ENCODE assay signal across 8 cellular contexts in the genomic region with DNA sequence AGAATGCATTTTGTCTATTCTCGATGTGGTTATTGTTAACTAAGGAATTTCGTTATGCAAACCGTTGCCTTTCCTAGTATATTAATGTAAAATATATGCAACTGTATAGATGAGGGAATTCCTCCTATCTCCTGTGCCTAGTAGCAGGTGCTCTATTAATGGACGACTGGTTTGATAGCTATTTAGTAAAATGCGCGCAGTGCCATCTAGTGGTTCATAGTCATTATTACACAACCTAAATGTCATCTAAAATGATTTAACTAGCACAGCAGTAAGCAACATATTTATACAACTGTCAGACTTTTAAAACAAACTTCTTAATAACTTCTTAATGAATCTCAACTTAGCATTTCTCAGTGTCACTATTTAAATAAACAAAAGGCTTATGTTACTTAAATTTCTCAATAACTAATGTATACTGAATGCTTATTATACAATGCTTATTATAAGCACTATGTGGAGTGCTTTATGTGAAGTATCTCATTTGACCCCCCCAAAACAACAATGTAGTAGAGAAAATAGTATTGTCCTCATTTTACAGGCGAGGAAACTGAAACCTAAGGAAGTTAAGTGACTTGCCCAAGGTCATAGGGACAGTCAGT.
DNase-seq lines count a peak whose midpoint lies in the region; ATAC-seq and TF ChIP-seq lines count a peak whose summit lies in the region.

No MANE protein-coding gene starts in this region.

- no peaks in the 10 kb centered on the region for H3K4me1 ChIP-seq in psoas muscle

- no peak overlapping the region for H3K27ac ChIP-seq in psoas muscle

- WGBS in psoas muscle, 3 donors = 12 to 16% (median 16%) methylated on average over 7 of the region's 7 CpGs

- no peaks in the 10 kb centered on the region for H3K9me3 ChIP-seq in psoas muscle

- DNase-seq in DMS153 (lab: John Stamatoyannopoulos, UW) (peak; percentile 60), NCI-H510A (lab: John Stamatoyannopoulos, UW) (peak; percentile 34), glomerular visceral epithelial cell (ENCODE audit: extremely low spot score) (peak; percentile 68), psoas muscle (no peak), GOT3 (lab: John Stamatoyannopoulos, UW) (no peak)
- peak in 1 of 2 donors; percentile 30 for DNase-seq in activated naive CD4-positive, alpha-beta T cell treated with anti-CD3 and anti-CD28 coated beads, Interleukin-2, amount 50 U/mL, for 72 hours (ENCODE audit: low spot score in 2 of 2)

- TF ChIP-seq CTCF in psoas muscle (IDR thresholded peaks at IDR 0.05) = peak; percentile 80

- intact Hi-C loops in psoas muscle (cut with DNase I) = loop anchor here (1.0 to 10.0 kb wide), 6 partner anchors 53 to 666 kb away; no protein-coding TSS in a partner anchor

- no peaks in the 10 kb centered on the region for H3K9me3 Mint-ChIP-seq in activated naive CD4-positive, alpha-beta T cell treated with anti-CD3 and anti-CD28 coated beads, Interleukin-2, amount 50 U/mL, for 72 hours

- H3K4me3 ChIP-seq in psoas muscle = no peak overlapping the region

- H3K27ac Mint-ChIP-seq in activated naive CD4-positive, alpha-beta T cell treated with anti-CD3 and anti-CD28 coated beads, Interleukin-2, amount 50 U/mL, for 72 hours = no peak overlapping the region

- no peaks in the 10 kb centered on the region for H3K36me3 Mint-ChIP-seq in activated naive CD4-positive, alpha-beta T cell treated with anti-CD3 and anti-CD28 coated beads, Interleukin-2, amount 50 U/mL, for 72 hours

- H3K27me3 ChIP-seq in psoas muscle (ENCODE audit: insufficient read depth in 3 of 3, low read length in 2 of 3) = no peaks in the 10 kb centered on the region

- H3K36me3 ChIP-seq in psoas muscle (ENCODE audit: insufficient read depth in 1 of 2, low read depth in 1 of 2) = no peaks in the 10 kb centered on the region

- ATAC-seq in GM19395 (IDR thresholded peaks at IDR 0.05; ENCODE audit: unreplicated experiment) (peak; percentile 84), HG03469 (IDR thresholded peaks at IDR 0.05; ENCODE audit: unreplicated experiment) (peak; percentile 66), psoas muscle (peak; percentile 75 to 90 (median 81))
- peak; percentile 51 to 58 for ATAC-seq in activated naive CD4-positive, alpha-beta T cell treated with anti-CD3 and anti-CD28 coated beads, Interleukin-2, amount 50 U/mL, for 72 hours

Comparison
In these comparisons a context has a peak if more than half of its experiments do, and no peak if none do; other contexts are left out.
1. DNase-seq: peak in DMS153 (single experiment), NCI-H510A (single experiment) and glomerular visceral epithelial cell (single experiment); none in psoas muscle (0 of 2) and GOT3 (single experiment).
2. Peak in every context shown above with its lines, with median percentiles within 50 percentile points of each other: ATAC-seq.